Comparison of ENCODE assay signal across 1 cellular context in the genomic region with DNA sequence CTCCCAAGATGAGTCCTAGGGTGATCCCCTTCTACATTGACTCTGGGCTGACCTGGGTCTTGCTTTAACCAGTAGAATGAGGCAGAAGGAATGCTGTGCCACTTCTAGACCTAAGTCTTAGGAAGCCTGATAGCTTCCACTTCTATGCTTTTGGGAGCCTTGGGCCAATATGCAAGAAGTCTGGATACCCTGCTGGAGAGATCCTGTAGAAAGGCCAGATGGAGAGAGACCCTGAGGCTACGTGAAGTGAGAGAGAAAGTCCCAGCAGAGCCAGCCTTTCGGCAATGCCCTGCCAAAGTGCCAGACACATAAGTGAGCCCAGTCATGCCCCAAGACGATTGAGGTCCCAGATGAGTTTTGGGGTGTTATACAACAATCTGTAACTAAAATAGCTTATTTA.
TF ChIP-seq lines count a peak whose summit lies in the region.

No MANE protein-coding gene starts in this region.

TF ChIP-seq in K562, 482 proteins besides CTCF, POLR2A, EP300 and RAD21:
- TF ChIP-seq ZNF586 (CRISPR knock-in tag; conservative IDR thresholded peaks at IDR 0.05) (no peak), STAT5A (IDR thresholded peaks at IDR 0.05; ENCODE audit: borderline replicate concordance, low read length) (no peak), TRIM24 (IDR thresholded peaks at IDR 0.05) (no peak), LARP7 (IDR thresholded peaks at IDR 0.05) (no peak), TAL1 (IDR thresholded peaks at IDR 0.05) (no peak), PURB (CRISPR knock-in tag; IDR thresholded peaks at IDR 0.05; ENCODE audit: low read depth) (no peak), MBD2 (IDR thresholded peaks at IDR 0.05; ENCODE audit: borderline replicate concordance, low read depth) (no peak), RBFOX2 (IDR thresholded peaks at IDR 0.05; ENCODE audit: low read depth, low read length) (no peak), KHSRP (IDR thresholded peaks at IDR 0.05) (no peak), HDAC8 (tag; IDR thresholded peaks at IDR 0.05) (no peak), TRIM25 (IDR thresholded peaks at IDR 0.05; ENCODE audit: borderline replicate concordance) (no peak), ZNF140 (CRISPR knock-in tag; IDR thresholded peaks at IDR 0.05) (no peak), SMAD2 (IDR thresholded peaks at IDR 0.05; ENCODE audit: low read depth, low read length) (no peak)
- TF ChIP-seq, protein P1, sequence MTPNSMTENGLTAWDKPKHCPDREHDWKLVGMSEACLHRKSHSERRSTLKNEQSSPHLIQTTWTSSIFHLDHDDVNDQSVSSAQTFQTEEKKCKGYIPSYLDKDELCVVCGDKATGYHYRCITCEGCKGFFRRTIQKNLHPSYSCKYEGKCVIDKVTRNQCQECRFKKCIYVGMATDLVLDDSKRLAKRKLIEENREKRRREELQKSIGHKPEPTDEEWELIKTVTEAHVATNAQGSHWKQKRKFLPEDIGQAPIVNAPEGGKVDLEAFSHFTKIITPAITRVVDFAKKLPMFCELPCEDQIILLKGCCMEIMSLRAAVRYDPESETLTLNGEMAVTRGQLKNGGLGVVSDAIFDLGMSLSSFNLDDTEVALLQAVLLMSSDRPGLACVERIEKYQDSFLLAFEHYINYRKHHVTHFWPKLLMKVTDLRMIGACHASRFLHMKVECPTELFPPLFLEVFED (CRISPR knock-in tag; conservative IDR thresholded peaks at IDR 0.05) = no peak
- TF ChIP-seq, protein P2, sequence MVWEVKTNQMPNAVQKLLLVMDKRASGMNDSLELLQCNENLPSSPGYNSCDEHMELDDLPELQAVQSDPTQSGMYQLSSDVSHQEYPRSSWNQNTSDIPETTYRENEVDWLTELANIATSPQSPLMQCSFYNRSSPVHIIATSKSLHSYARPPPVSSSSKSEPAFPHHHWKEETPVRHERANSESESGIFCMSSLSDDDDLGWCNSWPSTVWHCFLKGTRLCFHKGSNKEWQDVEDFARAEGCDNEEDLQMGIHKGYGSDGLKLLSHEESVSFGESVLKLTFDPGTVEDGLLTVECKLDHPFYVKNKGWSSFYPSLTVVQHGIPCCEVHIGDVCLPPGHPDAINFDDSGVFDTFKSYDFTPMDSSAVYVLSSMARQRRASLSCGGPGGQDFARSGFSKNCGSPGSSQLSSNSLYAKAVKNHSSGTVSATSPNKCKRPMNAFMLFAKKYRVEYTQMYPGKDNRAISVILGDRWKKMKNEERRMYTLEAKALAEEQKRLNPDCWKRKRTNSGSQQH (CRISPR knock-in tag; IDR thresholded peaks at IDR 0.05) = no peak
